2 cellular contexts compared by ENCODE assay signal in the genomic region with DNA sequence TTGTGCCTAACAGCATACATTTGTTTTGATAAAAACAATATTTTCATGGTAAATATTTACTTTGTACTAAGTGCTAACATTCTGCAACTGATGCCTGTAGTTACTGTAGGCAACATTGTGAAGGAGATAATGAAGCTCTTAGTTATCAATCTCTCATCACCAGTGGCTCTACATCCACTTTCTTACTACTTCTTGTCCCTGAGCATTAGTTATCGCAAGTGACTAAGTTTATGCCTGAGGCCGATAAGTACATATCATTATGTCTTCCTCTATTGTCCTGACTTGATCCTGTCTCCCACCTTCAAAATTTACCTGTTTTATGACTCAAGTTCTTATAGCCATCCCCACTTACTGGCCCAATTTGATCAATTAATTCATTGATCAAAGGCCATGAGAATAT.
TF ChIP-seq lines count a peak whose summit lies in the region.

No MANE protein-coding gene starts in this region.

TF ChIP-seq in IMR-90, 13 proteins besides CTCF, POLR2A, EP300 and RAD21 (continued from another document):
- no peak for TF ChIP-seq MAFK (IDR thresholded peaks at IDR 0.05; ENCODE audit: low read depth, low read length)
- no peak for TF ChIP-seq SMC3 (IDR thresholded peaks at IDR 0.05; ENCODE audit: low read depth, low read length)
- TF ChIP-seq, protein P1, sequence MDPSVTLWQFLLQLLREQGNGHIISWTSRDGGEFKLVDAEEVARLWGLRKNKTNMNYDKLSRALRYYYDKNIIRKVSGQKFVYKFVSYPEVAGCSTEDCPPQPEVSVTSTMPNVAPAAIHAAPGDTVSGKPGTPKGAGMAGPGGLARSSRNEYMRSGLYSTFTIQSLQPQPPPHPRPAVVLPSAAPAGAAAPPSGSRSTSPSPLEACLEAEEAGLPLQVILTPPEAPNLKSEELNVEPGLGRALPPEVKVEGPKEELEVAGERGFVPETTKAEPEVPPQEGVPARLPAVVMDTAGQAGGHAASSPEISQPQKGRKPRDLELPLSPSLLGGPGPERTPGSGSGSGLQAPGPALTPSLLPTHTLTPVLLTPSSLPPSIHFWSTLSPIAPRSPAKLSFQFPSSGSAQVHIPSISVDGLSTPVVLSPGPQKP (IDR thresholded peaks at IDR 0.05; ENCODE audit: borderline replicate concordance, low read depth, low read length): no peak
- no peak for TF ChIP-seq BHLHE40 (IDR thresholded peaks at IDR 0.05; ENCODE audit: low read depth, low read length)
- TF ChIP-seq FOS (IDR thresholded peaks at IDR 0.05; ENCODE audit: low read depth, low read length): no peak
- no peak for TF ChIP-seq NFE2L2 (IDR thresholded peaks at IDR 0.05; ENCODE audit: low read depth, low read length)
- TF ChIP-seq, protein P2, sequence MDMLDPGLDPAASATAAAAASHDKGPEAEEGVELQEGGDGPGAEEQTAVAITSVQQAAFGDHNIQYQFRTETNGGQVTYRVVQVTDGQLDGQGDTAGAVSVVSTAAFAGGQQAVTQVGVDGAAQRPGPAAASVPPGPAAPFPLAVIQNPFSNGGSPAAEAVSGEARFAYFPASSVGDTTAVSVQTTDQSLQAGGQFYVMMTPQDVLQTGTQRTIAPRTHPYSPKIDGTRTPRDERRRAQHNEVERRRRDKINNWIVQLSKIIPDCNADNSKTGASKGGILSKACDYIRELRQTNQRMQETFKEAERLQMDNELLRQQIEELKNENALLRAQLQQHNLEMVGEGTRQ (IDR thresholded peaks at IDR 0.05; ENCODE audit: low read depth, low read length): no peak
- no peak for TF ChIP-seq MAZ (IDR thresholded peaks at IDR 0.05; ENCODE audit: borderline replicate concordance, low read depth, low read length)
- no peak for TF ChIP-seq RFX5 (IDR thresholded peaks at IDR 0.05; ENCODE audit: low read depth, low read length)

TF ChIP-seq in K562, 482 proteins besides CTCF, POLR2A, EP300 and RAD21 (continued from another document):
- TF ChIP-seq ZNF431 (CRISPR knock-in tag; IDR thresholded peaks at IDR 0.05) (no peak), CAMTA2 (CRISPR knock-in tag; conservative IDR thresholded peaks at IDR 0.05) (no peak), ZNF551 (CRISPR knock-in tag; IDR thresholded peaks at IDR 0.05) (no peak), TCF3 (CRISPR knock-in tag; IDR thresholded peaks at IDR 0.05) (peak; percentile 64), ZFP30 (CRISPR knock-in tag; IDR thresholded peaks at IDR 0.05; ENCODE audit: borderline replicate concordance) (no peak), RFX5 (IDR thresholded peaks at IDR 0.05; ENCODE audit: low read depth, low read length) (no peak), FOS (IDR thresholded peaks at IDR 0.05; ENCODE audit: extremely low read depth, insufficient read length) (no peak), SMARCE1 (IDR thresholded peaks at IDR 0.05) (peak; percentile 34; the same call in 1 of the 2 replicates), NFIX (CRISPR knock-in tag; IDR thresholded peaks at IDR 0.05; ENCODE audit: low read depth) (no peak), DMBX1 (CRISPR knock-in tag; IDR thresholded peaks at IDR 0.05; ENCODE audit: borderline replicate concordance) (no peak), JUN (IDR thresholded peaks at IDR 0.05; ENCODE audit: borderline replicate concordance, low read depth, low read length) (no peak), JUN (CRISPR knock-in tag; IDR thresholded peaks at IDR 0.05; ENCODE audit: borderline replicate concordance) (no peak), SMAD3 (CRISPR knock-in tag; conservative IDR thresholded peaks at IDR 0.05) (no peak), MTA3 (IDR thresholded peaks at IDR 0.05; ENCODE audit: borderline replicate concordance) (no peak), ZC3H4 (CRISPR knock-in tag; IDR thresholded peaks at IDR 0.05; ENCODE audit: borderline replicate concordance) (no peak), TCFL5 (CRISPR knock-in tag; conservative IDR thresholded peaks at IDR 0.05) (no peak), RBM22 (IDR thresholded peaks at IDR 0.05; ENCODE audit: low read depth, low read length, poor library complexity, severe bottlenecking) (no peak), FOSL1 (tag; conservative IDR thresholded peaks at IDR 0.05) (peak; percentile 53), ZNF444 (CRISPR knock-in tag; IDR thresholded peaks at IDR 0.05) (no peak), CBFA2T3 (IDR thresholded peaks at IDR 0.05) (peak; percentile 46; the same call in 1 of the 2 replicates), TAL1 (IDR thresholded peaks at IDR 0.05) (peak; percentile 37; the same call in 1 of the 2 replicates), NR2C2 (CRISPR knock-in tag; IDR thresholded peaks at IDR 0.05) (no peak), NR2C2 (tag; IDR thresholded peaks at IDR 0.05) (no peak), ZNF764 (CRISPR knock-in tag; IDR thresholded peaks at IDR 0.05; ENCODE audit: low read depth) (no peak), SUPT5H (IDR thresholded peaks at IDR 0.05) (no peak), ARID1B (IDR thresholded peaks at IDR 0.05) (peak; percentile 53), GATAD2A (IDR thresholded peaks at IDR 0.05) (no peak), ZNF436 (CRISPR knock-in tag; IDR thresholded peaks at IDR 0.05) (no peak), PHB2 (IDR thresholded peaks at IDR 0.05; ENCODE audit: low read depth) (no peak), ZKSCAN3 (CRISPR knock-in tag; IDR thresholded peaks at IDR 0.05) (no peak)
- TF ChIP-seq, protein P3, sequence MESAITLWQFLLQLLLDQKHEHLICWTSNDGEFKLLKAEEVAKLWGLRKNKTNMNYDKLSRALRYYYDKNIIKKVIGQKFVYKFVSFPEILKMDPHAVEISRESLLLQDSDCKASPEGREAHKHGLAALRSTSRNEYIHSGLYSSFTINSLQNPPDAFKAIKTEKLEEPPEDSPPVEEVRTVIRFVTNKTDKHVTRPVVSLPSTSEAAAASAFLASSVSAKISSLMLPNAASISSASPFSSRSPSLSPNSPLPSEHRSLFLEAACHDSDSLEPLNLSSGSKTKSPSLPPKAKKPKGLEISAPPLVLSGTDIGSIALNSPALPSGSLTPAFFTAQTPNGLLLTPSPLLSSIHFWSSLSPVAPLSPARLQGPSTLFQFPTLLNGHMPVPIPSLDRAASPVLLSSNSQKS (CRISPR knock-in tag; IDR thresholded peaks at IDR 0.05): no peak
- TF ChIP-seq, protein P4, sequence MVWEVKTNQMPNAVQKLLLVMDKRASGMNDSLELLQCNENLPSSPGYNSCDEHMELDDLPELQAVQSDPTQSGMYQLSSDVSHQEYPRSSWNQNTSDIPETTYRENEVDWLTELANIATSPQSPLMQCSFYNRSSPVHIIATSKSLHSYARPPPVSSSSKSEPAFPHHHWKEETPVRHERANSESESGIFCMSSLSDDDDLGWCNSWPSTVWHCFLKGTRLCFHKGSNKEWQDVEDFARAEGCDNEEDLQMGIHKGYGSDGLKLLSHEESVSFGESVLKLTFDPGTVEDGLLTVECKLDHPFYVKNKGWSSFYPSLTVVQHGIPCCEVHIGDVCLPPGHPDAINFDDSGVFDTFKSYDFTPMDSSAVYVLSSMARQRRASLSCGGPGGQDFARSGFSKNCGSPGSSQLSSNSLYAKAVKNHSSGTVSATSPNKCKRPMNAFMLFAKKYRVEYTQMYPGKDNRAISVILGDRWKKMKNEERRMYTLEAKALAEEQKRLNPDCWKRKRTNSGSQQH (CRISPR knock-in tag; IDR thresholded peaks at IDR 0.05): no peak
- TF ChIP-seq, protein P5, sequence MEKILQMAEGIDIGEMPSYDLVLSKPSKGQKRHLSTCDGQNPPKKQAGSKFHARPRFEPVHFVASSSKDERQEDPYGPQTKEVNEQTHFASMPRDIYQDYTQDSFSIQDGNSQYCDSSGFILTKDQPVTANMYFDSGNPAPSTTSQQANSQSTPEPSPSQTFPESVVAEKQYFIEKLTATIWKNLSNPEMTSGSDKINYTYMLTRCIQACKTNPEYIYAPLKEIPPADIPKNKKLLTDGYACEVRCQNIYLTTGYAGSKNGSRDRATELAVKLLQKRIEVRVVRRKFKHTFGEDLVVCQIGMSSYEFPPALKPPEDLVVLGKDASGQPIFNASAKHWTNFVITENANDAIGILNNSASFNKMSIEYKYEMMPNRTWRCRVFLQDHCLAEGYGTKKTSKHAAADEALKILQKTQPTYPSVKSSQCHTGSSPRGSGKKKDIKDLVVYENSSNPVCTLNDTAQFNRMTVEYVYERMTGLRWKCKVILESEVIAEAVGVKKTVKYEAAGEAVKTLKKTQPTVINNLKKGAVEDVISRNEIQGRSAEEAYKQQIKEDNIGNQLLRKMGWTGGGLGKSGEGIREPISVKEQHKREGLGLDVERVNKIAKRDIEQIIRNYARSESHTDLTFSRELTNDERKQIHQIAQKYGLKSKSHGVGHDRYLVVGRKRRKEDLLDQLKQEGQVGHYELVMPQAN (IDR thresholded peaks at IDR 0.05; ENCODE audit: borderline replicate concordance): no peak
- TF ChIP-seq, protein P6, sequence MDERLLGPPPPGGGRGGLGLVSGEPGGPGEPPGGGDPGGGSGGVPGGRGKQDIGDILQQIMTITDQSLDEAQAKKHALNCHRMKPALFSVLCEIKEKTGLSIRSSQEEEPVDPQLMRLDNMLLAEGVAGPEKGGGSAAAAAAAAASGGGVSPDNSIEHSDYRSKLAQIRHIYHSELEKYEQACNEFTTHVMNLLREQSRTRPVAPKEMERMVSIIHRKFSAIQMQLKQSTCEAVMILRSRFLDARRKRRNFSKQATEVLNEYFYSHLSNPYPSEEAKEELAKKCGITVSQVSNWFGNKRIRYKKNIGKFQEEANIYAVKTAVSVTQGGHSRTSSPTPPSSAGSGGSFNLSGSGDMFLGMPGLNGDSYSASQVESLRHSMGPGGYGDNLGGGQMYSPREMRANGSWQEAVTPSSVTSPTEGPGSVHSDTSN (CRISPR knock-in tag; IDR thresholded peaks at IDR 0.05; ENCODE audit: low read depth): no peak
- TF ChIP-seq, protein P6 (tag; conservative IDR thresholded peaks at IDR 0.05; ENCODE audit: low read depth): peak; percentile 19; the same call in 1 of the 2 replicates
- TF ChIP-seq, protein P7, sequence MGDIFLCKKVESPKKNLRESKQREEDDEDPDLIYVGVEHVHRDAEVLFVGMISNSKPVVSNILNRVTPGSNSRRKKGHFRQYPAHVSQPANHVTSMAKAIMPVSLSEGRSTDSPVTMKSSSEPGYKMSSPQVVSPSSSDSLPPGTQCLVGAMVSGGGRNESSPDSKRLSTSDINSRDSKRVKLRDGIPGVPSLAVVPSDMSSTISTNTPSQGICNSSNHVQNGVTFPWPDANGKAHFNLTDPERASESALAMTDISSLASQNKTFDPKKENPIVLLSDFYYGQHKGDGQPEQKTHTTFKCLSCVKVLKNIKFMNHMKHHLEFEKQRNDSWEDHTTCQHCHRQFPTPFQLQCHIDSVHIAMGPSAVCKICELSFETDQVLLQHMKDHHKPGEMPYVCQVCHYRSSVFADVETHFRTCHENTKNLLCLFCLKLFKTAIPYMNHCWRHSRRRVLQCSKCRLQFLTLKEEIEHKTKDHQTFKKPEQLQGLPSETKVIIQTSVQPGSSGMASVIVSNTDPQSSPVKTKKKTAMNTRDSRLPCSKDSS (IDR thresholded peaks at IDR 0.05; ENCODE audit: low read depth, partially characterized antibody): no peak
TF ChIP-seq in K562: peak in this region for 8.
